Comparison of ENCODE assay signal across 8 cellular contexts in genomic region chr2:74515271-74516069, GRCh38. TPM values are rescaled to one million over a fixed set of nuclear protein-coding genes. Genes with fewer than 3 reads are reported as not detected.
A peak's percentile ranks its signal among the peaks of the same experiment; 100 is the strongest.
DNase-seq lines count a peak whose midpoint lies in the region; ATAC-seq and TF ChIP-seq lines count a peak whose summit lies in the region.

No MANE protein-coding gene starts in this region.

- no peak overlapping the region for H2BK12ac ChIP-seq in trophoblast cell (ENCODE audit: low read length)

- H4K8ac ChIP-seq in trophoblast cell (ENCODE audit: low read depth, low read length) = no peak overlapping the region

- H3K9me2 ChIP-seq in MM.1S (replicated peaks; ENCODE audit: insufficient read depth, low read length) = no peaks in the 10 kb centered on the region

- H3K4me3 ChIP-seq in GM12864 (ENCODE audit: low read depth, low read length) = peak overlapping the region; percentile 37
- peak overlapping the region; percentile 42 for H3K4me3 ChIP-seq in trophoblast cell (ENCODE audit: low read depth, low read length)
- H3K4me3 ChIP-seq in MM.1S (ENCODE audit: low read length) = no peak overlapping the region

- no peak overlapping the region for H3K14ac ChIP-seq in trophoblast cell (ENCODE audit: low read length)

- H2BK120ac ChIP-seq in trophoblast cell (ENCODE audit: insufficient read depth, low read length, poor library complexity) = no peak overlapping the region

- H3K9me3 Mint-ChIP-seq in IgD-negative memory B cell (no peaks in the 10 kb centered on the region), glutamatergic neuron (ENCODE audit: unreplicated experiment) (peaks cover 13% of the 10 kb centered on the region)

- H3K23ac ChIP-seq in trophoblast cell (ENCODE audit: low read length) = no peak overlapping the region

- H3K27me3 ChIP-seq in trophoblast cell (ENCODE audit: insufficient read depth, low read length) (peaks cover 75% of the 10 kb centered on the region), MM.1S (replicated peaks; ENCODE audit: insufficient read depth, low read length) (peaks cover 89% of the 10 kb centered on the region)

- no peak overlapping the region for H2AK5ac ChIP-seq in trophoblast cell (ENCODE audit: low read length)

- H3K4ac ChIP-seq in trophoblast cell (ENCODE audit: low read depth, low read length) = no peak overlapping the region

- H3K36me3 Mint-ChIP-seq in IgD-negative memory B cell (peaks cover 6% of the 10 kb centered on the region), glutamatergic neuron (ENCODE audit: unreplicated experiment) (peaks cover 8% of the 10 kb centered on the region)

- H3K27ac ChIP-seq in trophoblast cell (ENCODE audit: low read depth, low read length) = no peak overlapping the region
- no peak overlapping the region for H3K27ac ChIP-seq in MM.1S (ENCODE audit: low read length)

- H3K27me3 Mint-ChIP-seq in IgD-negative memory B cell (peaks cover 57% of the 10 kb centered on the region), glutamatergic neuron (ENCODE audit: unreplicated experiment) (peaks cover 28% of the 10 kb centered on the region)

- no peaks in the 10 kb centered on the region for H4K20me1 ChIP-seq in MM.1S (ENCODE audit: insufficient read depth, low read length)

- peaks cover 6 to 10% of the 10 kb centered on the region in 2 experiments for H3K4me1 ChIP-seq in trophoblast cell (ENCODE audit: control insufficient read depth in 1 of 2, insufficient read depth in 2 of 2, low read length in 2 of 2)
- peaks cover 4% of the 10 kb centered on the region; the same call in 1 of the 2 replicates for H3K4me1 ChIP-seq in MM.1S (ENCODE audit: low read length)

- no peak overlapping the region for H2BK5ac ChIP-seq in trophoblast cell (ENCODE audit: low read depth, low read length, poor library complexity)

- H3K4me2 ChIP-seq in trophoblast cell (ENCODE audit: low read length) (peak overlapping the region; percentile 39), MM.1S (ENCODE audit: low read depth, low read length) (no peak overlapping the region)

- no peak for ATAC-seq in HG03354 (IDR thresholded peaks at IDR 0.05; ENCODE audit: poor library complexity, severe bottlenecking, unreplicated experiment)

- H3K79me2 ChIP-seq in trophoblast cell (ENCODE audit: control insufficient read depth, insufficient read depth, low read length, poor library complexity) = no peaks in the 10 kb centered on the region
- H3K79me2 ChIP-seq in MM.1S (ENCODE audit: low read length) = no peaks in the 10 kb centered on the region

- DNase-seq in GM12864 (ENCODE audit: low read depth) (no peak), glutamatergic neuron (no peak), trophoblast cell (no peak), HuH-7.5 (ENCODE audit: low spot score) (no peak), MM.1S (no peak)
- DNase-seq in stimulated activated CD4-positive, alpha-beta T cell treated with anti-CD3 and anti-CD28 coated beads, Interleukin-2, amount 100 ng/mL, for 48 hours = no peak

- H4K91ac ChIP-seq in trophoblast cell (ENCODE audit: low read depth, low read length) = no peak overlapping the region

- H2AFZ ChIP-seq in trophoblast cell (ENCODE audit: insufficient read depth, low read length, poor library complexity) = no peak overlapping the region
- no peak overlapping the region for H2AFZ ChIP-seq in MM.1S (ENCODE audit: low read length)

- H3K36me3 ChIP-seq in trophoblast cell (ENCODE audit: control insufficient read depth in 1 of 2, insufficient read depth in 2 of 2, low read length in 2 of 2) = no peaks in the 10 kb centered on the region
- H3K36me3 ChIP-seq in MM.1S (replicated peaks; ENCODE audit: insufficient read depth, low read length) = no peaks in the 10 kb centered on the region

- H3K27ac Mint-ChIP-seq in IgD-negative memory B cell (no peak overlapping the region), glutamatergic neuron (ENCODE audit: unreplicated experiment) (no peak overlapping the region)

- H3F3A ChIP-seq in MM.1S (ENCODE audit: insufficient read depth, low read length) = no peaks in the 10 kb centered on the region

- no peak overlapping the region for H3K18ac ChIP-seq in trophoblast cell (ENCODE audit: low read length)

- H3K4me3 Mint-ChIP-seq in IgD-negative memory B cell = peak overlapping the region; percentile 68 to 85 (median 78)
- peak overlapping the region; percentile 76 for H3K4me3 Mint-ChIP-seq in glutamatergic neuron (ENCODE audit: unreplicated experiment)

- H3K9ac ChIP-seq in trophoblast cell (ENCODE audit: low read length) (no peak overlapping the region), MM.1S (ENCODE audit: low read length) (no peak overlapping the region)

- no peak for TF ChIP-seq CTCF in GM12864 (IDR thresholded peaks at IDR 0.05; ENCODE audit: low read depth, low read length, missing control alignments)
- TF ChIP-seq CTCF in glutamatergic neuron (IDR thresholded peaks at IDR 0.05; ENCODE audit: partially characterized antibody, unreplicated experiment) = no peak
- TF ChIP-seq CTCF in MM.1S (IDR thresholded peaks at IDR 0.05; ENCODE audit: low read length) = no peak

- no peaks in the 10 kb centered on the region for H3K79me1 ChIP-seq in trophoblast cell (ENCODE audit: low read length)

- H3K4me1 Mint-ChIP-seq in IgD-negative memory B cell (peaks cover 10 to 12% (median 12%) of the 10 kb centered on the region in 3 donors), glutamatergic neuron (ENCODE audit: low read depth, unreplicated experiment) (peaks cover 6% of the 10 kb centered on the region)

- no peak overlapping the region for H4K12ac ChIP-seq in trophoblast cell (ENCODE audit: low read depth, low read length)

- no CpG with 5 or more reads among the region's 76 CpGs for WGBS in trophoblast cell (ENCODE audit: extremely low coverage, insufficient coverage, insufficient read length)

- peaks cover 16% of the 10 kb centered on the region for H3K9me3 ChIP-seq in trophoblast cell (ENCODE audit: insufficient read depth, low read depth, low read length)
- no peaks in the 10 kb centered on the region for H3K9me3 ChIP-seq in MM.1S (replicated peaks; ENCODE audit: insufficient read depth, low read length)

RNA-seq across cellular contexts. Expression of gene TLX2, which starts 1.2 kb away (rescaled TPM):
- polyA plus RNA-seq in IgD-negative memory B cell = not detected
- total RNA-seq in glutamatergic neuron (ENCODE audit: unreplicated experiment) = 21.2 TPM
- not detected in 2 replicates for polyA plus RNA-seq in trophoblast cell (2013)

RNA-seq across cellular contexts. Expression of gene PCGF1, which starts 8.0 kb away (rescaled TPM):
- 14.7 TPM for polyA plus RNA-seq in IgD-negative memory B cell
- 32.3 TPM for total RNA-seq in glutamatergic neuron (ENCODE audit: unreplicated experiment)
- polyA plus RNA-seq in trophoblast cell (2013) = 11.2 and 11.5 TPM in 2 replicates

RNA-seq across cellular contexts. Expression of gene DQX1, which starts 10.6 kb away (rescaled TPM):
- 0.70 TPM for polyA plus RNA-seq in IgD-negative memory B cell
- 0.91 TPM for total RNA-seq in glutamatergic neuron (ENCODE audit: unreplicated experiment)
- 0.68 and 0.85 TPM in 2 replicates for polyA plus RNA-seq in trophoblast cell (2013)

RNA-seq across cellular contexts. Expression of gene AUP1, which starts 14.0 kb away (rescaled TPM):
- 108 TPM for polyA plus RNA-seq in IgD-negative memory B cell
- total RNA-seq in glutamatergic neuron (ENCODE audit: unreplicated experiment) = 99.5 TPM
- 103 and 107 TPM in 2 replicates for polyA plus RNA-seq in trophoblast cell (2013)

RNA-seq across cellular contexts. Expression of gene HTRA2, which starts 14.3 kb away (rescaled TPM):
- 34.4 TPM for polyA plus RNA-seq in IgD-negative memory B cell
- total RNA-seq in glutamatergic neuron (ENCODE audit: unreplicated experiment) = 46.7 TPM
- polyA plus RNA-seq in trophoblast cell (2013) = 26.2 and 27.9 TPM in 2 replicates
